Comparison of ENCODE assay signal across 9 cellular contexts in genomic region chr14:55731881-55732498, GRCh38.
DNase-seq lines count a peak whose midpoint lies in the region; ATAC-seq and TF ChIP-seq lines count a peak whose summit lies in the region.
"Had no signal": no experiment of that assay in that cellular context is flagged by ENCODE, and none has a peak within 500 bp of the region (broad histone marks: within the 10 kb centered on the region; RNA-seq: fewer than 3 reads in every experiment).

No MANE protein-coding gene starts in this region.

- H3K9me3 ChIP-seq in PC-3 (ENCODE audit: low read length) (no peaks in the 10 kb centered on the region), hepatocyte (ENCODE audit: low read depth) (no peaks in the 10 kb centered on the region)

- no peak overlapping the region for H2AFZ ChIP-seq in PC-3 (ENCODE audit: low read length)
- H2AFZ ChIP-seq in hepatocyte, result no peak overlapping the region

- ATAC-seq in activated CD4-positive, CD25-positive, alpha-beta regulatory T cell treated with anti-CD3 and anti-CD28 coated beads, Interleukin-2, amount 50 U/mL, for 24 hours, result no peak
- ATAC-seq in PC-3 (peak; percentile 57), GM21423 (IDR thresholded peaks at IDR 0.05; ENCODE audit: unreplicated experiment) (no peak)

- no peak overlapping the region for H3K27ac ChIP-seq in PC-3 (ENCODE audit: low read length)
- no peak overlapping the region for H3K27ac ChIP-seq in hepatocyte
- H3K27ac ChIP-seq: epithelial cell of prostate had no signal

- H4K20me1 ChIP-seq in PC-3 (ENCODE audit: low read length), result no peaks in the 10 kb centered on the region
- H4K20me1 ChIP-seq in hepatocyte (ENCODE audit: insufficient read depth, poor library complexity, severe bottlenecking), result no peaks in the 10 kb centered on the region

- H3K9me2 ChIP-seq in PC-3 (replicated peaks; ENCODE audit: low read length) (no peaks in the 10 kb centered on the region), hepatocyte (replicated peaks; ENCODE audit: insufficient read depth) (no peaks in the 10 kb centered on the region)

- DNase-seq in activated CD4-positive, CD25-positive, alpha-beta regulatory T cell (lab: John Stamatoyannopoulos, UW), result peak in 3 of 4 experiments; percentile 1 to 15 (median 4)
- DNase-seq in PC-3 (peak; percentile 80), hepatocyte (ENCODE audit: low spot score) (peak; percentile 53)
- peak; percentile 73 for DNase-seq in activated effector memory CD4-positive, alpha-beta T cell treated with anti-CD3 and anti-CD28 coated beads, Interleukin-2, amount 50 U/mL, for 16 hours
- peak in 2 of 3 donors; percentile 4 to 7 for DNase-seq in stimulated activated CD4-positive, alpha-beta T cell treated with anti-CD3 and anti-CD28 coated beads, TNF-alpha, amount 100 ng/mL, for 1 hour (ENCODE audit: low read depth in 3 of 3, low spot score in 1 of 3)
- no peak for DNase-seq in NK-92 treated with Interleukin-12 subunit alpha and Interleukin-12 subunit beta, amount 100 ng/mL, for 24 hours (lab: John Stamatoyannopoulos, UW)

- WGBS in hepatocyte (ENCODE audit: low lambda C conversion rate, missing lambda C conversion rate), result 35% methylated on average over 2 of the region's 2 CpGs

- H3K36me3 ChIP-seq in PC-3 (ENCODE audit: low read depth, low read length) (no peaks in the 10 kb centered on the region), hepatocyte (replicated peaks; ENCODE audit: insufficient read depth, low read depth) (no peaks in the 10 kb centered on the region)

- no peak overlapping the region for H3K9ac ChIP-seq in PC-3 (ENCODE audit: low read length)

- intact Hi-C loops in PC-3 (cut with micrococcal nuclease), result loop anchor here (1.0 to 5.0 kb wide), 5 partner anchors 25 to 225 kb away; no protein-coding TSS in a partner anchor

- H3K4me1 ChIP-seq in PC-3 (ENCODE audit: insufficient read depth, low read length) (peaks cover 11% of the 10 kb centered on the region), hepatocyte (ENCODE audit: insufficient read depth) (peaks cover 12% of the 10 kb centered on the region)

- POLR2A ChIA-PET in PC-3 (lab: Charles Lee; ENCODE audit: unreplicated experiment), result no interaction called here

- H3K4me2 ChIP-seq in PC-3 (ENCODE audit: low read length) (no peak overlapping the region), hepatocyte (no peak overlapping the region)

- H3K4me3 ChIP-seq in PC-3 (ENCODE audit: low read length) (no peak overlapping the region), hepatocyte (no peak overlapping the region)

- CTCF ChIA-PET in PC-3 (lab: Charles Lee), result interaction anchor here (0.6 to 1.4 kb wide), 11 partner anchors 10 to 743 kb away, joined by 3 to 7 read pairs (median 3); no protein-coding TSS in a partner anchor

- no TSS peak for BruUV-seq in PC-3 (replicated peaks; lab: Mats Ljungman, UMichigan)

- peak; percentile 98 for TF ChIP-seq CTCF in PC-3 (conservative IDR thresholded peaks at IDR 0.05; ENCODE audit: low read depth, low read length)
- TF ChIP-seq CTCF in hepatocyte (IDR thresholded peaks at IDR 0.05; ENCODE audit: poor library complexity), result peak; percentile 63

- H3K27me3 ChIP-seq in PC-3 (ENCODE audit: low read length) (no peaks in the 10 kb centered on the region), hepatocyte (no peaks in the 10 kb centered on the region)

- H3F3A ChIP-seq in PC-3 (ENCODE audit: low read length, unreplicated experiment), result no peaks in the 10 kb centered on the region

- H3K79me2 ChIP-seq in PC-3 (ENCODE audit: low read length) (no peaks in the 10 kb centered on the region), hepatocyte (no peaks in the 10 kb centered on the region)
